ENCODE assay signal across 19 cellular contexts in genomic region chr1:116453481-116453880, GRCh38.
"Had no signal": no experiment of that assay in that cellular context is flagged by ENCODE, and none has a peak within 500 bp of the region (broad histone marks: within the 10 kb centered on the region; RNA-seq: fewer than 3 reads in every experiment).

No MANE protein-coding gene starts in this region.

- H3K4me3 ChIP-seq: heart left ventricle, lung, pancreas, transverse colon had no signal

- DNase-seq: activated CD4-positive, alpha-beta T cell treated with anti-CD3 and anti-CD28 coated beads, Interleukin-2, amount 10 ng/mL, durations not matched to agents 24 days and 14 days; activated CD4-positive, CD25-positive, alpha-beta regulatory T cell; activated gamma-delta T cell treated with Interleukin-2 at 50 U/mL for 16 hours; activated naive CD8-positive, alpha-beta T cell treated with anti-CD3 and anti-CD28 coated beads, Interleukin-2, amount 10 ng/mL, durations not matched to agents 7 days and 5 days; cerebellar nuclear complex; effector CD8-positive, alpha-beta T cell; foreskin melanocyte; heart left ventricle; left cardiac atrium; midbrain; naive B cell; pancreas; stimulated activated CD4-positive, alpha-beta T cell treated with anti-CD3 and anti-CD28 coated beads, Interleukin-15, amount 100 ng/mL, for 24 hours; stimulated activated CD4-positive, alpha-beta T cell treated with anti-CD3 and anti-CD28 coated beads, Interleukin-4, amount 100 ng/mL, for 1 hour; stimulated activated naive CD4-positive, alpha-beta T cell treated with Interleukin-2 at 50 U/mL for 16 hours; substantia nigra; transverse colon had no signal

- H3K27ac Mint-ChIP-seq: activated CD4-positive, alpha-beta T cell treated with anti-CD3 and anti-CD28 coated beads, Interleukin-2, amount 10 ng/mL, durations not matched to agents 24 days and 14 days; activated naive CD8-positive, alpha-beta T cell treated with anti-CD3 and anti-CD28 coated beads, Interleukin-2, amount 10 ng/mL, durations not matched to agents 7 days and 5 days; naive B cell had no signal

- H3K9me3 Mint-ChIP-seq: activated CD4-positive, alpha-beta T cell treated with anti-CD3 and anti-CD28 coated beads, Interleukin-2, amount 10 ng/mL, durations not matched to agents 24 days and 14 days; activated naive CD8-positive, alpha-beta T cell treated with anti-CD3 and anti-CD28 coated beads, Interleukin-2, amount 10 ng/mL, durations not matched to agents 7 days and 5 days; brain; naive B cell had no signal

- H3K27me3 Mint-ChIP-seq: activated naive CD8-positive, alpha-beta T cell treated with anti-CD3 and anti-CD28 coated beads, Interleukin-2, amount 10 ng/mL, durations not matched to agents 7 days and 5 days; brain had no signal

- H3K27me3 ChIP-seq: heart left ventricle, pancreas, transverse colon had no signal

- H3K9me3 ChIP-seq: pancreas, transverse colon had no signal

- ATAC-seq: heart left ventricle, left cardiac atrium had no signal

- H3K4me3 Mint-ChIP-seq: activated CD4-positive, alpha-beta T cell treated with anti-CD3 and anti-CD28 coated beads, Interleukin-2, amount 10 ng/mL, durations not matched to agents 24 days and 14 days; activated naive CD8-positive, alpha-beta T cell treated with anti-CD3 and anti-CD28 coated beads, Interleukin-2, amount 10 ng/mL, durations not matched to agents 7 days and 5 days; brain; naive B cell had no signal

- H3K27ac ChIP-seq: heart left ventricle, pancreas, transverse colon had no signal

- H3K36me3 Mint-ChIP-seq: activated naive CD8-positive, alpha-beta T cell treated with anti-CD3 and anti-CD28 coated beads, Interleukin-2, amount 10 ng/mL, durations not matched to agents 7 days and 5 days; brain; naive B cell had no signal

- H3K4me1 Mint-ChIP-seq: activated CD4-positive, alpha-beta T cell treated with anti-CD3 and anti-CD28 coated beads, Interleukin-2, amount 10 ng/mL, durations not matched to agents 24 days and 14 days; activated naive CD8-positive, alpha-beta T cell treated with anti-CD3 and anti-CD28 coated beads, Interleukin-2, amount 10 ng/mL, durations not matched to agents 7 days and 5 days; naive B cell had no signal

- H3K4me1 ChIP-seq: pancreas, transverse colon had no signal

- H3K36me3 ChIP-seq: heart left ventricle, pancreas, transverse colon had no signal
